ENCODE assay signal across 19 cellular contexts in genomic region chr9:128629136-128629535, GRCh38. TPM values are rescaled to one million over a fixed set of nuclear protein-coding genes. Genes with fewer than 3 reads are reported as not detected.
A peak's percentile ranks its signal among the peaks of the same experiment; 100 is the strongest.
DNase-seq lines count a peak whose midpoint lies in the region; ATAC-seq and TF ChIP-seq lines count a peak whose summit lies in the region.
"Had no signal": no experiment of that assay in that cellular context is flagged by ENCODE, and none has a peak within 500 bp of the region (broad histone marks: within the 10 kb centered on the region; RNA-seq: fewer than 3 reads in every experiment).

No MANE protein-coding gene starts in this region.

- H2AK5ac ChIP-seq in H9 (ENCODE audit: insufficient read length, low read length) = no peak overlapping the region

- H3K27me3 ChIP-seq in H9 (ENCODE audit: insufficient read depth, low read length) = no peaks in the 10 kb centered on the region
- H3K27me3 ChIP-seq: BLaER1 treated with 17β-estradiol and CSF1 and Interleukin-3, amounts not matched to agents 10 nM and 100 nM; pancreas; transverse colon had no signal

- H3T11ph ChIP-seq in H9 (ENCODE audit: low read length) = no peak overlapping the region

- H3K27ac Mint-ChIP-seq in H9 (peak overlapping the region in 2 of 3 experiments; percentile 80 to 83; a peak in 4 of 7 replicates), endothelial cell (ENCODE audit: unreplicated experiment) (no peak overlapping the region), progenitor cell of endocrine pancreas (peak overlapping the region; percentile 52)
- H3K27ac Mint-ChIP-seq: activated CD4-positive, alpha-beta T cell treated with anti-CD3 and anti-CD28 coated beads, Interleukin-2, amount 10 ng/mL, durations not matched to agents 24 days and 14 days; activated naive CD8-positive, alpha-beta T cell treated with anti-CD3 and anti-CD28 coated beads, Interleukin-2, amount 50 U/mL, for 24 hours had no signal

- H4K5ac ChIP-seq in H9 (ENCODE audit: insufficient read length, low read depth, low read length) = no peak overlapping the region

- no peak overlapping the region for H3K14ac ChIP-seq in H9 (ENCODE audit: insufficient read depth, low read length)

- H3K79me2 ChIP-seq in H9 (ENCODE audit: insufficient read depth, low read length) = no peaks in the 10 kb centered on the region

- H2BK5ac ChIP-seq in H9 (ENCODE audit: insufficient read length, low read length) = no peak overlapping the region

- no peak overlapping the region for H3K56ac ChIP-seq in H9 (ENCODE audit: insufficient read length, low read depth, low read length)

- H3K27me3 Mint-ChIP-seq in H9 (ENCODE audit: low read depth) = no peaks in the 10 kb centered on the region
- peaks cover 16% of the 10 kb centered on the region for H3K27me3 Mint-ChIP-seq in endothelial cell (ENCODE audit: unreplicated experiment)
- no peaks in the 10 kb centered on the region for H3K27me3 Mint-ChIP-seq in progenitor cell of endocrine pancreas
- H3K27me3 Mint-ChIP-seq: activated CD4-positive, alpha-beta T cell treated with anti-CD3 and anti-CD28 coated beads, Interleukin-2, amount 10 ng/mL, durations not matched to agents 24 days and 14 days; activated naive CD8-positive, alpha-beta T cell treated with anti-CD3 and anti-CD28 coated beads, Interleukin-2, amount 50 U/mL, for 24 hours; effector memory CD8-positive, alpha-beta T cell had no signal

- H3K36me3 Mint-ChIP-seq in H9 (ENCODE audit: insufficient read depth in 1 of 3, low read depth in 3 of 3) (peaks cover 32 to 86% (median 73%) of the 10 kb centered on the region in 3 experiments), endothelial cell (ENCODE audit: low read depth, unreplicated experiment) (peaks cover 57% of the 10 kb centered on the region), progenitor cell of endocrine pancreas (ENCODE audit: insufficient read depth) (peaks cover 27% of the 10 kb centered on the region)

- no peak overlapping the region for H2AFZ ChIP-seq in H9 (ENCODE audit: low read length)

- H3K23ac ChIP-seq in H9 (ENCODE audit: insufficient read length, low read depth, low read length) = no peak overlapping the region

- H3K79me1 ChIP-seq in H9 (ENCODE audit: insufficient read depth, low read depth, low read length, poor library complexity, severe bottlenecking) = no peaks in the 10 kb centered on the region

- no peak overlapping the region for H2BK15ac ChIP-seq in H9 (ENCODE audit: low read depth, low read length)

- WGBS in H9 (ENCODE audit: extremely low coverage, insufficient read length, low lambda C conversion rate) = no CpG with 5 or more reads among the region's 10 CpGs

- H3K27ac ChIP-seq in H9 (ENCODE audit: insufficient read length, low read depth, low read length) = no peak overlapping the region
- H3K27ac ChIP-seq: BLaER1 treated with 17β-estradiol and CSF1 and Interleukin-3, amounts not matched to agents 10 nM and 100 nM; pancreas; transverse colon had no signal

- H3K4me1 Mint-ChIP-seq in H9 (0 out of 4 replicates have a peak, but pooled peaks cover 0 to 4% of the 10 kb centered on the region in 2 experiments), endothelial cell (ENCODE audit: unreplicated experiment) (peaks cover 2% of the 10 kb centered on the region), progenitor cell of endocrine pancreas (ENCODE audit: low read depth) (no peaks in the 10 kb centered on the region)
- H3K4me1 Mint-ChIP-seq: activated naive CD8-positive, alpha-beta T cell treated with anti-CD3 and anti-CD28 coated beads, Interleukin-2, amount 50 U/mL, for 24 hours had no signal

- H3K4me3 Mint-ChIP-seq in H9 (no peak overlapping the region), endothelial cell (ENCODE audit: unreplicated experiment) (peak overlapping the region; percentile 77), progenitor cell of endocrine pancreas (ENCODE audit: low read depth) (no peak overlapping the region)
- H3K4me3 Mint-ChIP-seq: activated CD4-positive, alpha-beta T cell treated with anti-CD3 and anti-CD28 coated beads, Interleukin-2, amount 10 ng/mL, durations not matched to agents 24 days and 14 days; activated naive CD8-positive, alpha-beta T cell treated with anti-CD3 and anti-CD28 coated beads, Interleukin-2, amount 50 U/mL, for 24 hours; effector memory CD8-positive, alpha-beta T cell had no signal

- no peak overlapping the region for H2BK12ac ChIP-seq in H9 (ENCODE audit: insufficient read length, low read depth, low read length)

- H3K4ac ChIP-seq in H9 (ENCODE audit: low read depth, low read length) = no peak overlapping the region

- no peaks in the 10 kb centered on the region for H3K9me3 Mint-ChIP-seq in H9
- H3K9me3 Mint-ChIP-seq in endothelial cell (ENCODE audit: unreplicated experiment) = no peaks in the 10 kb centered on the region
- H3K9me3 Mint-ChIP-seq in progenitor cell of endocrine pancreas (ENCODE audit: low read depth) = no peaks in the 10 kb centered on the region
- H3K9me3 Mint-ChIP-seq: activated CD4-positive, alpha-beta T cell treated with anti-CD3 and anti-CD28 coated beads, Interleukin-2, amount 10 ng/mL, durations not matched to agents 24 days and 14 days; activated naive CD8-positive, alpha-beta T cell treated with anti-CD3 and anti-CD28 coated beads, Interleukin-2, amount 50 U/mL, for 24 hours; effector memory CD8-positive, alpha-beta T cell had no signal

- DNase-seq in NCI-H2171 treated with DMSO at 0.1 percent for 48 hours (lab: John Stamatoyannopoulos, UW) = peak; percentile 19
- DNase-seq in NCI-H2171 (lab: John Stamatoyannopoulos, UW) = no peak
- DNase-seq in H9 = no peak
- no peak for DNase-seq in endothelial cell (ENCODE audit: low spot score)
- DNase-seq in progenitor cell of endocrine pancreas (ENCODE audit: low spot score, unreplicated experiment) = no peak
- DNase-seq in NAMALWA (ENCODE audit: low spot score) = no peak
- no peak for DNase-seq in NCI-H1930 (lab: John Stamatoyannopoulos, UW)
- DNase-seq: 8988T; activated CD4-positive, alpha-beta T cell treated with anti-CD3 and anti-CD28 coated beads, Interleukin-2, amount 10 ng/mL, durations not matched to agents 24 days and 14 days; activated naive CD8-positive, alpha-beta T cell treated with anti-CD3 and anti-CD28 coated beads, Interleukin-2, amount 50 U/mL, for 24 hours; activated T-cell treated with anti-CD3 and anti-CD28 coated beads, Interleukin-2, amount 50 U/mL, for 1 hour; central memory CD4-positive, alpha-beta T cell; DMS79; effector memory CD8-positive, alpha-beta T cell; transverse colon had no signal

- TF ChIP-seq CTCF in H9 (conservative IDR thresholded peaks at IDR 0.05) (no peak), endothelial cell (IDR thresholded peaks at IDR 0.05; ENCODE audit: unreplicated experiment) (no peak), progenitor cell of endocrine pancreas (IDR thresholded peaks at IDR 0.05; ENCODE audit: unreplicated experiment) (no peak)

- H2BK20ac ChIP-seq in H9 (ENCODE audit: low read depth, low read length, poor library complexity, severe bottlenecking) = no peak overlapping the region

- H4K8ac ChIP-seq in H9 (replicated peaks; ENCODE audit: insufficient read length, low read depth, low read length) = no peak overlapping the region

- H4K20me1 ChIP-seq in H9 (ENCODE audit: control insufficient read depth, insufficient read depth, insufficient read length) = no peaks in the 10 kb centered on the region

- H3K18ac ChIP-seq in H9 (ENCODE audit: insufficient read length, low read depth, low read length) = no peak overlapping the region

- no peaks in the 10 kb centered on the region for H3K4me1 ChIP-seq in H9 (ENCODE audit: insufficient read depth, low read length)
- H3K4me1 ChIP-seq: BLaER1 treated with 17β-estradiol and CSF1 and Interleukin-3, amounts not matched to agents 10 nM and 100 nM had no signal

- ATAC-seq in HG02870 (IDR thresholded peaks at IDR 0.05; ENCODE audit: unreplicated experiment) = no peak
- ATAC-seq: activated naive CD8-positive, alpha-beta T cell treated with anti-CD3 and anti-CD28 coated beads, Interleukin-2, amount 50 U/mL, for 24 hours; effector memory CD8-positive, alpha-beta T cell had no signal

- H3K9ac ChIP-seq in H9 (ENCODE audit: extremely low read depth, insufficient read length, low read length) = no peak overlapping the region
- H3K9ac ChIP-seq: BLaER1 treated with 17β-estradiol and CSF1 and Interleukin-3, amounts not matched to agents 10 nM and 100 nM had no signal

- no peaks in the 10 kb centered on the region for H3K9me3 ChIP-seq in H9 (ENCODE audit: control insufficient read depth, low read depth, low read length)
- H3K9me3 ChIP-seq: BLaER1 treated with 17β-estradiol and CSF1 and Interleukin-3, amounts not matched to agents 10 nM and 100 nM; pancreas; transverse colon had no signal

- H2BK120ac ChIP-seq in H9 (ENCODE audit: low read depth, low read length, poor library complexity, severe bottlenecking) = no peak overlapping the region

- H3K23me2 ChIP-seq in H9 (ENCODE audit: insufficient read length, low read depth, low read length, poor library complexity, severe bottlenecking) = no peaks in the 10 kb centered on the region

- no peak overlapping the region for H4K91ac ChIP-seq in H9 (ENCODE audit: insufficient read length, low read depth, low read length)

- no peak overlapping the region for H3K4me2 ChIP-seq in H9 (ENCODE audit: insufficient read depth, insufficient read length, low read length)
- H3K4me2 ChIP-seq: BLaER1 treated with 17β-estradiol and CSF1 and Interleukin-3, amounts not matched to agents 10 nM and 100 nM; smooth muscle cell had no signal

RNA-seq across cellular contexts. Expression of gene DYNC2I2, which starts 27.5 kb away (rescaled TPM):
- total RNA-seq in H9 (2021) (58.6 and 62.2 TPM in 2 replicates), endothelial cell (ENCODE audit: unreplicated experiment) (35.4 TPM), progenitor cell of endocrine pancreas (83.4 and 85.4 TPM in 2 replicates)

RNA-seq across cellular contexts. Expression of gene SET, which starts 59.9 kb away (rescaled TPM):
- total RNA-seq in H9 (2021) (1,148 and 1,158 TPM in 2 replicates), endothelial cell (ENCODE audit: unreplicated experiment) (420 TPM), progenitor cell of endocrine pancreas (563 and 571 TPM in 2 replicates)
